8 cellular contexts compared by ENCODE assay signal in the genomic region with DNA sequence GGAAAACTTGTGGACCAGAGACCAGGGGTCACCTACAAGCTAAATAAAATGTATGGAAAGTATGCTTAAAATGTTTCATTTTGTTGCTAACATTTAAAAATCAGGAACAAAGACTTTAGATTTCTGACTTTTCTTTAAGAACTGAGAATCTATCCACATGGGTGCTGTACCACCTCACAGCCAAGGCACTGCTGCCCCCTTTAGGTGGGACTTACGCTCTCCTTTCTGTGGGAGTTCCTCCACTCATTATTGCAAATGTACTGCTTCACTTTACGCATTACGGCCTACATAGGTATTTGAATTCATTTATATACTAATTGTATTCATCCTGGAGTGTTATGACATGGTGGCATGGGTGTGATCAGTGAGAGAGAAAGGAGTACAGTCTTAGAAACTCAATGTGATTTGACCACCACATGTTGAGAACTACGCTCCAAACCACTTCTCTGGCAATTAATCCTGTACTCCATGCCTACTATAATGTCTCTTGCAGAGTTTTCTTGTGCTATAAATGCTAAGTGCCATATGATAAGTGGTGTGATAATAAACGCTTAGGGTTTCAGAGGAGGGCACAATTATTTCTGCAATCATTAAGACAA.
A peak's percentile ranks its signal among the peaks of the same experiment; 100 is the strongest.
DNase-seq lines count a peak whose midpoint lies in the region; ATAC-seq lines count a peak whose summit lies in the region.

No MANE protein-coding gene starts in this region.

- ATAC-seq in GM21360 (IDR thresholded peaks at IDR 0.05; ENCODE audit: unreplicated experiment) = peak; percentile 80
- no peak for ATAC-seq in GM19455 (IDR thresholded peaks at IDR 0.05; ENCODE audit: unreplicated experiment)

- DNase-seq in DMS114 treated with DMSO at 0.1 percent for 48 hours (lab: John Stamatoyannopoulos, UW; ENCODE audit: unreplicated experiment) (peak; percentile 17), NCI-H1048 (lab: John Stamatoyannopoulos, UW) (peak; percentile 24), fibroblast of gingiva (ENCODE audit: low read depth) (peak; percentile 4), posterior cingulate gyrus (peak in 9 of 10 donors; percentile 39 to 95 (median 71)), KG1 (lab: John Stamatoyannopoulos, UW) (no peak)
- DNase-seq in activated CD4-positive, alpha-beta T cell treated with anti-CD3 and anti-CD28 coated beads, Interleukin-2, amount 50 U/mL, for 4 hours = peak; percentile 31 to 32

- intact Hi-C loops in posterior cingulate gyrus (cut with DNase I) = no loop called here
